ENCODE assay signal across 17 cellular contexts in the genomic region with DNA sequence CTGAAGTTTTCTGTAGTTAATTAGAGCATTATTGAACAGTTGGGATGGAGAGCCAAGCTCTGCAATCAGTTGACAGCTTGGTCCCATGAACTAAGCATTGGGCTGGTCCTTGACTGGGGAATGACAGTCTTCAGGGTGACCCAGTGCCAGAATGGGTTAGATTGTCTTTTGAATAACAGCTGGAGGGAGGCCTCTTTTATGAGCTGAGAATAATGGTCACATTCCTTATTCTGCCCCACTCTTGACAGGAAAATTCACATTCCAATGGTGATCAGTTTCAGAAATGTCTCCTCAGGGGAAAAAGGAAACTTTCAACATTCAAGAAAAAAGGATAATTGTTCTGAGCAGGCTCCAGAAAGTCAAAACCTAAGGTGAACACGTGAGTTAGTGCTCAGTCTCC.
DNase-seq lines count a peak whose midpoint lies in the region; ATAC-seq and TF ChIP-seq lines count a peak whose summit lies in the region.
"Had no signal": no experiment of that assay in that cellular context is flagged by ENCODE, and none has a peak within 500 bp of the region (broad histone marks: within the 10 kb centered on the region; RNA-seq: fewer than 3 reads in every experiment).

No MANE protein-coding gene starts in this region.

- H3K36me3 ChIP-seq in tibial artery: no peaks in the 10 kb centered on the region
- H3K36me3 ChIP-seq: HAP-1 had no signal

- no peaks in the 10 kb centered on the region for H3K9me3 ChIP-seq in tibial artery
- H3K9me3 ChIP-seq: Caco-2, HAP-1 had no signal

- no peaks in the 10 kb centered on the region for H3K4me1 ChIP-seq in tibial artery
- H3K4me1 ChIP-seq: Caco-2, HAP-1 had no signal

- H3K4me3 ChIP-seq in AG10803 (ENCODE audit: low read length): no peak overlapping the region
- no peak overlapping the region for H3K4me3 ChIP-seq in tibial artery
- H3K4me3 ChIP-seq: GM23248, HAP-1 had no signal

- TF ChIP-seq CTCF in AG10803 (conservative IDR thresholded peaks at IDR 0.05; ENCODE audit: low read length) (no peak), tibial artery (IDR thresholded peaks at IDR 0.05) (no peak)

- intact Hi-C loops in tibial artery (cut with DNase I; ENCODE audit: low total_unique reads): no loop called here
- intact Hi-C loops in posterior vena cava (cut with DNase I): loop anchor here in 1 of 2 donors (5.0 kb wide), 1 partner anchor 569 kb away; no protein-coding TSS in a partner anchor

- H3K27ac ChIP-seq in tibial artery: no peak overlapping the region
- H3K27ac ChIP-seq: C4-2B, GM23248, HL-60 had no signal

- peak; percentile 36 for DNase-seq in AG10803 (ENCODE audit: low read depth)
- DNase-seq in GM03348 (ENCODE audit: low spot score): peak; percentile 27
- peak; percentile 44 for DNase-seq in epidermal melanocyte (ENCODE audit: insufficient read length, low spot score)
- DNase-seq in retina: peak; percentile 6
- DNase-seq in tibial artery: no peak
- DNase-seq in posterior vena cava (ENCODE audit: low spot score): no peak
- DNase-seq: 8988T; AML-193; Caco-2; CD4-positive, alpha-beta T cell; GF-D8; GM23248 had no signal

- ATAC-seq in HG02870 (IDR thresholded peaks at IDR 0.05; ENCODE audit: unreplicated experiment) (no peak), GM21717 (IDR thresholded peaks at IDR 0.05; ENCODE audit: unreplicated experiment) (no peak)

- H3K27me3 ChIP-seq in tibial artery: no peaks in the 10 kb centered on the region

Comparison
In these comparisons a context has a peak if more than half of its experiments do, and no peak if none do; other contexts are left out.
1. DNase-seq: peak in AG10803 (single experiment), GM03348 (single experiment), epidermal melanocyte (single experiment) and retina (single experiment); none in tibial artery (0 of 2) and posterior vena cava (single experiment).